In genomic region chr4:141177171-141177570, GRCh38 we compare ENCODE assay signal across 1 cellular context.
TF ChIP-seq lines count a peak whose summit lies in the region.

No MANE protein-coding gene starts in this region.

TF ChIP-seq in HepG2, 621 proteins besides CTCF, POLR2A, EP300 and RAD21:
- TF ChIP-seq LCORL (IDR thresholded peaks at IDR 0.05) (peak; percentile 93), LCORL (CRISPR knock-in tag; IDR thresholded peaks at IDR 0.05) (no peak), NFIB (CRISPR knock-in tag; IDR thresholded peaks at IDR 0.05; ENCODE audit: borderline replicate concordance) (no peak)
TF ChIP-seq in HepG2: peak in this region for 1.
